In the genomic region with DNA sequence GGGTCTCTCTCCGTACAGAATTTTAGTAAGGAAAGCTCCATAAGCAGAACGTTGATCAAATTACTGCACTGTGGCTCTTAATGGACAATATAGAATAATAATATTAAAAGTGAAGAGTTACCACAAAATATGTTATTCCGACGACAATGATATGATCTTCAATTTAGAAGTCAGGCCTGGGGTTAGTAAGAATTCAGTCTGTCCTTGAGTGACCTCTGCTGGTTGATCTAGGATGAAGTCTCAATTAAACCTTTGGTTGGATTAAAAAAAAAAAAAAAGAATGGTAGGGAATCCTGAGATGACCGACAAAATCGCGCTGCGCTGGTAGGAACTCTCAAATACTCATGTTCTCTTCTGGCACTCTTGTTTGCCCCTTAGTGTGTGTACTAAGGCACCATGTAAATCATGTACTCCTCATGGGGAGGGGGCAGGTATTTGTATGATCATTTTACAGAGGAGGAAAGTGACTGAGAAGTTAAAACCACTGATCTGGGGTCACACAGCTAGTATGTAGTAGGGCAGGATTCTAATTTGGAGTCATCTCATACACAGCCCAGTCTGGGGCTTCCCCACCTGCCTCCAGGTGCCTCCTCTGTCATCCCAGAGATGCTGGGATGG, we compare ENCODE assay signal across 8 cellular contexts.
A peak's percentile ranks its signal among the peaks of the same experiment; 100 is the strongest.
DNase-seq lines count a peak whose midpoint lies in the region; ATAC-seq and TF ChIP-seq lines count a peak whose summit lies in the region.

No MANE protein-coding gene starts in this region.

- no peak for TF ChIP-seq EP300 in neural cell (conservative IDR thresholded peaks at IDR 0.05; ENCODE audit: poor library complexity, severe bottlenecking)

- no peak overlapping the region for H3K27ac ChIP-seq in OCI-LY1 (ENCODE audit: low read depth, low read length, poor library complexity, severe bottlenecking)
- H3K27ac ChIP-seq in neural cell (ENCODE audit: low read length): no peak overlapping the region
- H3K27ac ChIP-seq in WERI-Rb-1: no peak overlapping the region

- H3K4me2 ChIP-seq in OCI-LY1 (ENCODE audit: low read length) (no peak overlapping the region), neural cell (ENCODE audit: low read length) (no peak overlapping the region)

- H3K9me3 ChIP-seq in OCI-LY1 (ENCODE audit: low read length) (no peaks in the 10 kb centered on the region), neural cell (ENCODE audit: low read length) (no peaks in the 10 kb centered on the region), WERI-Rb-1 (ENCODE audit: severe bottlenecking) (no peaks in the 10 kb centered on the region)

- H3K4me3 ChIP-seq in OCI-LY1 (ENCODE audit: low read depth, low read length, poor library complexity, severe bottlenecking) (no peak overlapping the region), neural cell (ENCODE audit: low read length) (no peak overlapping the region), WERI-Rb-1 (ENCODE audit: low read depth, low read length) (no peak overlapping the region)

- H3K4me1 ChIP-seq in OCI-LY1 (ENCODE audit: insufficient read depth, low read length, severe bottlenecking): no peaks in the 10 kb centered on the region

- DNase-seq in DMS153 (lab: John Stamatoyannopoulos, UW) (peak; percentile 63), HT1080 (ENCODE audit: low read depth) (peak; percentile 52), epidermal melanocyte (ENCODE audit: insufficient read length, low spot score) (peak; percentile 30), WERI-Rb-1 (no peak)

- H4K20me1 ChIP-seq in OCI-LY1 (ENCODE audit: insufficient read depth, low read length) (no peaks in the 10 kb centered on the region), neural cell (ENCODE audit: insufficient read depth) (no peaks in the 10 kb centered on the region)

- H3K9ac ChIP-seq in OCI-LY1 (ENCODE audit: low read length) (no peak overlapping the region), neural cell (ENCODE audit: low read length) (no peak overlapping the region)

- H3K9me2 ChIP-seq in OCI-LY1 (ENCODE audit: low read depth, low read length): no peaks in the 10 kb centered on the region
- H3K9me2 ChIP-seq in neural cell (ENCODE audit: insufficient read depth, low read length): no peaks in the 10 kb centered on the region

- no peak for ATAC-seq in GM21576 (IDR thresholded peaks at IDR 0.05; ENCODE audit: unreplicated experiment)
- ATAC-seq in HG03095 (IDR thresholded peaks at IDR 0.05; ENCODE audit: unreplicated experiment): no peak

- H3K36me3 ChIP-seq in OCI-LY1 (ENCODE audit: insufficient read depth, low read length) (no peaks in the 10 kb centered on the region), neural cell (ENCODE audit: insufficient read depth, low read length) (no peaks in the 10 kb centered on the region), WERI-Rb-1 (no peaks in the 10 kb centered on the region)

- H2AFZ ChIP-seq in OCI-LY1 (ENCODE audit: low read length) (no peak overlapping the region), neural cell (ENCODE audit: low read depth, low read length) (no peak overlapping the region)

- H3K27me3 ChIP-seq in OCI-LY1 (ENCODE audit: insufficient read depth, low read length) (no peaks in the 10 kb centered on the region), neural cell (ENCODE audit: insufficient read depth, low read depth, low read length) (peaks cover 12% of the 10 kb centered on the region), WERI-Rb-1 (ENCODE audit: insufficient read depth, low read depth, severe bottlenecking) (no peaks in the 10 kb centered on the region)

- TF ChIP-seq CTCF in OCI-LY1 (IDR thresholded peaks at IDR 0.05; ENCODE audit: low read length) (peak; percentile 65), neural cell (IDR thresholded peaks at IDR 0.05; ENCODE audit: poor library complexity, severe bottlenecking) (peak; percentile 88), WERI-Rb-1 (IDR thresholded peaks at IDR 0.05; ENCODE audit: low read depth, low read length) (no peak)

- H3F3A ChIP-seq in OCI-LY1 (ENCODE audit: insufficient read depth, low read length) (no peaks in the 10 kb centered on the region), neural cell (ENCODE audit: insufficient read depth, low read length, poor library complexity, severe bottlenecking) (no peaks in the 10 kb centered on the region)

- no peaks in the 10 kb centered on the region for H3K79me2 ChIP-seq in OCI-LY1 (ENCODE audit: insufficient read depth, low read length)
- no peaks in the 10 kb centered on the region for H3K79me2 ChIP-seq in neural cell (replicated peaks; ENCODE audit: insufficient read depth, low read length)

- TF ChIP-seq RAD21 in neural cell (conservative IDR thresholded peaks at IDR 0.05): peak; percentile 94

TF ChIP-seq in neural cell, 6 proteins besides CTCF, POLR2A, EP300 and RAD21:
- no peak for TF ChIP-seq MXI1 (conservative IDR thresholded peaks at IDR 0.05; ENCODE audit: poor library complexity, severe bottlenecking)
- TF ChIP-seq EZH2 (IDR thresholded peaks at IDR 0.05; ENCODE audit: borderline replicate concordance, insufficient read depth, low read length, poor library complexity, severe bottlenecking): no peak
- no peak for TF ChIP-seq POLR2AphosphoS5 (IDR thresholded peaks at IDR 0.05)
- TF ChIP-seq SMC3 (conservative IDR thresholded peaks at IDR 0.05; ENCODE audit: poor library complexity): peak; percentile 98
